ENCODE assay signal across 23 cellular contexts in genomic region chr17:65576939-65577338, GRCh38. TPM values are rescaled to one million over a fixed set of nuclear protein-coding genes. Genes with fewer than 3 reads are reported as not detected.
DNase-seq lines count a peak whose midpoint lies in the region; TF ChIP-seq lines count a peak whose summit lies in the region.
"Had no signal": no experiment of that assay in that cellular context is flagged by ENCODE, and none has a peak within 500 bp of the region (broad histone marks: within the 10 kb centered on the region; RNA-seq: fewer than 3 reads in every experiment).

No MANE protein-coding gene starts in this region.

- no peak overlapping the region for H3K4me3 ChIP-seq in Caco-2 (ENCODE audit: low read depth, low read length)
- no peak overlapping the region for H3K4me3 ChIP-seq in endodermal cell (ENCODE audit: low read length)
- no peak overlapping the region for H3K4me3 ChIP-seq in mucosa of rectum (ENCODE audit: low read length in 2 of 2)
- H3K4me3 ChIP-seq: BLaER1 treated with 17β-estradiol and CSF1 and Interleukin-3, amounts not matched to agents 10 nM and 100 nM; SJSA1 had no signal

- H3K4me3 Mint-ChIP-seq in Caco-2 (ENCODE audit: unreplicated experiment) (no peak overlapping the region), endodermal cell (no peak overlapping the region)
- H3K4me3 Mint-ChIP-seq: CD8-positive, alpha-beta T cell had no signal

- POLR2A ChIA-PET in Caco-2 (lab: Charles Lee) = no interaction called here

- DNase-seq in Caco-2 = peak; percentile 65 to 87
- peak; percentile 58 for DNase-seq in LoVo (ENCODE audit: low spot score)
- DNase-seq in endodermal cell = peak; percentile 92
- DNase-seq in NCI-H748 (lab: John Stamatoyannopoulos, UW; ENCODE audit: unreplicated experiment) = no peak
- no peak for DNase-seq in activated CD4-positive, alpha-beta T cell treated with anti-CD3 and anti-CD28 coated beads for 1 hour
- DNase-seq in SK-N-DZ (ENCODE audit: low spot score) = no peak
- no peak for DNase-seq in activated effector memory CD4-positive, alpha-beta T cell treated with Interleukin-2 at 50 U/mL for 16 hours
- DNase-seq: Calu3; CD8-positive, alpha-beta T cell; DMS153; HCEC 1CT; NCI-H1105; NCI-H146; NCI-H2029 treated with DMSO at 0.1 percent for 48 hours; NCI-H2171; NCI-H345; NCI-H524; OCI-M1 had no signal

- BruUV-seq in Caco-2 (replicated peaks; lab: Mats Ljungman, UMichigan) = no TSS peak

- H3K27me3 ChIP-seq in Caco-2 (replicated peaks; ENCODE audit: control insufficient read depth, insufficient read depth, low read length) (no peaks in the 10 kb centered on the region), endodermal cell (ENCODE audit: control insufficient read depth, insufficient read depth, low read length, poor library complexity, severe bottlenecking) (no peaks in the 10 kb centered on the region), mucosa of rectum (ENCODE audit: control insufficient read depth in 2 of 2, insufficient read depth in 2 of 2, low read length in 2 of 2) (no peaks in the 10 kb centered on the region)
- H3K27me3 ChIP-seq: BLaER1 treated with 17β-estradiol and CSF1 and Interleukin-3, amounts not matched to agents 10 nM and 100 nM; SJSA1 had no signal

- H3K36me3 ChIP-seq in Caco-2 (ENCODE audit: control insufficient read depth, insufficient read depth, low read length) = no peaks in the 10 kb centered on the region
- no peaks in the 10 kb centered on the region for H3K36me3 ChIP-seq in endodermal cell (ENCODE audit: control insufficient read depth, insufficient read depth, low read length)
- H3K36me3 ChIP-seq in mucosa of rectum (ENCODE audit: control insufficient read depth in 2 of 2, insufficient read depth in 2 of 2, low read length in 2 of 2) = no peaks in the 10 kb centered on the region
- H3K36me3 ChIP-seq: BLaER1 treated with 17β-estradiol and CSF1 and Interleukin-3, amounts not matched to agents 10 nM and 100 nM; SJSA1 had no signal

- intact Hi-C loops in Caco-2 (cut with micrococcal nuclease; ENCODE audit: unreplicated experiment) = no loop called here

- H3K27ac ChIP-seq in endodermal cell (ENCODE audit: low read depth, low read length) (no peak overlapping the region), mucosa of rectum (ENCODE audit: low read depth in 2 of 2, low read length in 2 of 2) (peak overlapping the region; percentile 42 to 58)
- H3K27ac ChIP-seq: 22Rv1; BLaER1 treated with 17β-estradiol and CSF1 and Interleukin-3, amounts not matched to agents 10 nM and 100 nM; KMS-11; SJSA1 had no signal

- H3K36me3 Mint-ChIP-seq in Caco-2 (ENCODE audit: insufficient read depth, unreplicated experiment) (no peaks in the 10 kb centered on the region), endodermal cell (ENCODE audit: low read depth) (no peaks in the 10 kb centered on the region)
- H3K36me3 Mint-ChIP-seq: CD8-positive, alpha-beta T cell had no signal

- H3K9me3 ChIP-seq in Caco-2 (no peaks in the 10 kb centered on the region), endodermal cell (ENCODE audit: control insufficient read depth, low read length) (no peaks in the 10 kb centered on the region), mucosa of rectum (ENCODE audit: control insufficient read depth in 2 of 2, low read length in 2 of 2) (no peaks in the 10 kb centered on the region)
- H3K9me3 ChIP-seq: SJSA1 had no signal

- peaks cover 35% of the 10 kb centered on the region for H3K4me1 Mint-ChIP-seq in Caco-2 (ENCODE audit: low read depth, unreplicated experiment)
- peaks cover 32% of the 10 kb centered on the region for H3K4me1 Mint-ChIP-seq in endodermal cell

- no peaks in the 10 kb centered on the region for H3K9me3 Mint-ChIP-seq in Caco-2 (ENCODE audit: unreplicated experiment)
- peaks cover 3% of the 10 kb centered on the region for H3K9me3 Mint-ChIP-seq in endodermal cell
- H3K9me3 Mint-ChIP-seq: CD8-positive, alpha-beta T cell had no signal

- H3K27ac Mint-ChIP-seq in Caco-2 (ENCODE audit: unreplicated experiment) = peak overlapping the region; percentile 38
- peak overlapping the region; percentile 49 for H3K27ac Mint-ChIP-seq in endodermal cell
- H3K27ac Mint-ChIP-seq: CD8-positive, alpha-beta T cell had no signal

- peaks cover 31% of the 10 kb centered on the region for H3K4me1 ChIP-seq in Caco-2
- peaks cover 9% of the 10 kb centered on the region for H3K4me1 ChIP-seq in endodermal cell (ENCODE audit: control insufficient read depth, insufficient read depth, low read length)
- peaks cover 6 to 12% of the 10 kb centered on the region in 2 donors for H3K4me1 ChIP-seq in mucosa of rectum (ENCODE audit: control insufficient read depth in 2 of 2, insufficient read depth in 2 of 2, low read length in 2 of 2)

- CTCF ChIA-PET in Caco-2 (lab: Charles Lee) = interaction anchor here (0.5 to 2.0 kb wide), 2 partner anchors 10 to 16 kb away, joined by 3 to 5 read pairs; partner anchors contain the start of gene AXIN2

- WGBS in endodermal cell (ENCODE audit: insufficient coverage in 1 of 2, insufficient read length in 1 of 2), 2 experiments = 65 to 79% methylated on average over 8 to 12 of the region's 12 CpGs

- peak; percentile 6 to 13 for TF ChIP-seq CTCF in Caco-2 (IDR thresholded peaks at IDR 0.05; ENCODE audit: insufficient read depth in 1 of 2, low read depth in 1 of 2, low read length in 1 of 2, severe bottlenecking in 1 of 2, unreplicated experiment in 1 of 2)
- TF ChIP-seq CTCF in endodermal cell (conservative IDR thresholded peaks at IDR 0.05) = peak; percentile 58

- H3K9ac ChIP-seq in endodermal cell (ENCODE audit: extremely low read depth, low read length, poor library complexity, severe bottlenecking) = no peak overlapping the region
- H3K9ac ChIP-seq in mucosa of rectum (ENCODE audit: low read depth in 1 of 2, low read length in 2 of 2) = no peak overlapping the region
- H3K9ac ChIP-seq: BLaER1 treated with 17β-estradiol and CSF1 and Interleukin-3, amounts not matched to agents 10 nM and 100 nM; KMS-11 had no signal

- H3K27me3 Mint-ChIP-seq in Caco-2 (ENCODE audit: insufficient read depth, unreplicated experiment) (no peaks in the 10 kb centered on the region), endodermal cell (ENCODE audit: insufficient read depth) (no peaks in the 10 kb centered on the region)

RNA-seq across cellular contexts. Expression of gene AXIN2, which starts 15.5 kb away (rescaled TPM):
- total RNA-seq in Caco-2 (2022) (141 and 168 TPM in 2 replicates), endodermal cell (10 to 100 TPM; 40.1 to 53.2 TPM)
- 74.8 TPM for polyA plus RNA-seq in endodermal cell (2013, experiment 1 of 2)
- 73.2 TPM for polyA plus RNA-seq in endodermal cell (2013, experiment 2 of 2)
- polyA plus RNA-seq in SK-N-DZ (2014; cell fraction: cytosol; rRNA removed) = 8.4 and 10.5 TPM in 2 replicates
- polyA plus RNA-seq in SK-N-DZ (2014; cell fraction: nucleus; rRNA removed) = 13.5 and 15.1 TPM in 2 replicates

Comparison
In these comparisons a context has a peak if more than half of its experiments do, and no peak if none do; other contexts are left out.
1. DNase-seq: peak in Caco-2 (2 of 2), LoVo (single experiment) and endodermal cell (single experiment); none in NCI-H748 (single experiment), activated CD4-positive, alpha-beta T cell treated with anti-CD3 and anti-CD28 coated beads for 1 hour (single experiment), SK-N-DZ (single experiment) and activated effector memory CD4-positive, alpha-beta T cell treated with Interleukin-2 at 50 U/mL for 16 hours (single experiment).